Comparison of ENCODE assay signal across 33 cellular contexts in genomic region chr14:68355415-68355814, GRCh38.
A peak's percentile ranks its signal among the peaks of the same experiment; 100 is the strongest.
DNase-seq lines count a peak whose midpoint lies in the region; ATAC-seq, FAIRE-seq and TF ChIP-seq lines count a peak whose summit lies in the region.
"Had no signal": no experiment of that assay in that cellular context is flagged by ENCODE, and none has a peak within 500 bp of the region (broad histone marks: within the 10 kb centered on the region; RNA-seq: fewer than 3 reads in every experiment).

No MANE protein-coding gene starts in this region.

- H4K20me1 ChIP-seq in GM12878 (ENCODE audit: control insufficient read depth, insufficient read depth): no peaks in the 10 kb centered on the region
- H4K20me1 ChIP-seq: BLaER1; BLaER1 treated with 17β-estradiol and CSF1 and Interleukin-3, amounts not matched to agents 10 nM and 100 nM had no signal

- ATAC-seq in GM12878: no peak
- ATAC-seq: A549; CD8-positive, alpha-beta T cell had no signal

- H3K4me3 ChIP-seq in GM12878: no peak overlapping the region
- H3K4me3 ChIP-seq: A549; BLaER1; BLaER1 treated with 17β-estradiol and CSF1 and Interleukin-3, amounts not matched to agents 10 nM and 100 nM had no signal

- no peaks in the 10 kb centered on the region for H3K36me3 ChIP-seq in GM12878 (ENCODE audit: control insufficient read depth in 2 of 2, insufficient read depth in 2 of 2, low read length in 1 of 2)
- H3K36me3 ChIP-seq: BE2C; BLaER1; BLaER1 treated with 17β-estradiol and CSF1 and Interleukin-3, amounts not matched to agents 10 nM and 100 nM had no signal

- no peaks in the 10 kb centered on the region for H3K27me3 ChIP-seq in GM12878 (replicated peaks in 1 of 2; ENCODE audit: control insufficient read depth in 2 of 2, insufficient read depth in 2 of 2, low read length in 1 of 2)
- H3K27me3 ChIP-seq: BE2C; BLaER1; BLaER1 treated with 17β-estradiol and CSF1 and Interleukin-3, amounts not matched to agents 10 nM and 100 nM had no signal

- no peaks in the 10 kb centered on the region; the same call in 1 of the 3 replicates for H3K9me3 ChIP-seq in GM12878 (replicated peaks; ENCODE audit: control insufficient read depth, insufficient read depth, low read length)
- H3K9me3 ChIP-seq: BE2C, Caco-2 had no signal

- TF ChIP-seq RAD21 in GM12878 (IDR thresholded peaks at IDR 0.05; ENCODE audit: insufficient read depth, low read depth, low read length): no peak

- DNase-seq in HTR-8/SVneo (ENCODE audit: insufficient read length, low spot score) (no peak), GM12878 (ENCODE audit: low read depth, low spot score) (no peak), AG08395 (ENCODE audit: low spot score) (no peak), immature natural killer cell (no peak)
- DNase-seq: 8988T; ACHN; AML-193; BE2C; C1 segment of cervical spinal cord; Caco-2; Calu3; CD4-positive, alpha-beta memory T cell; CD4-positive, alpha-beta T cell; CD4-positive, CD25-positive, alpha-beta regulatory T cell; CD8-positive, alpha-beta memory T cell; CD8-positive, alpha-beta T cell; COR-L47; DMS 273 treated with DMSO at 0.1 percent for 48 hours; DMS153; DMS53; DMS79; DMS79 treated with DMSO at 0.1 percent for 48 hours; DND-41; EL had no signal

- no TSS peak for BruUV-seq in GM12878 (replicated peaks; lab: Mats Ljungman, UMichigan)

- peaks cover 18% of the 10 kb centered on the region for H3K4me1 ChIP-seq in GM12878 (ENCODE audit: control insufficient read depth, insufficient read depth, low read length)
- H3K4me1 ChIP-seq: BE2C had no signal

- in situ Hi-C loops in GM12878 (cut with MboI): no loop called here

- peaks cover 0 to 2% (median 0%) of the 10 kb centered on the region in 3 donors for H3K27me3 Mint-ChIP-seq in immature natural killer cell (ENCODE audit: low read depth in 3 of 3)
- H3K27me3 Mint-ChIP-seq: B cell; CD4-positive, alpha-beta memory T cell; CD4-positive, alpha-beta T cell; CD4-positive, CD25-positive, alpha-beta regulatory T cell; CD8-positive, alpha-beta memory T cell had no signal

- H3K4me3 Mint-ChIP-seq in immature natural killer cell: no peak overlapping the region
- H3K4me3 Mint-ChIP-seq: B cell; CD14-positive monocyte; CD4-positive, alpha-beta memory T cell; CD4-positive, alpha-beta T cell; CD4-positive, CD25-positive, alpha-beta regulatory T cell; CD8-positive, alpha-beta memory T cell; CD8-positive, alpha-beta T cell had no signal

- TF ChIP-seq CTCF in GM12878 (IDR thresholded peaks at IDR 0.05 in 2 of 3, conservative IDR thresholded peaks at IDR 0.05 in 1 of 3; ENCODE audit: control insufficient read depth in 2 of 3, extremely low read depth in 1 of 3, insufficient read depth in 1 of 3, low read depth in 3 of 3, low read length in 3 of 3): no peak

- no peak overlapping the region for H3K9ac ChIP-seq in GM12878 (ENCODE audit: control insufficient read depth, insufficient read depth, low read length)
- H3K9ac ChIP-seq: BLaER1; BLaER1 treated with 17β-estradiol and CSF1 and Interleukin-3, amounts not matched to agents 10 nM and 100 nM had no signal

- H3K27ac Mint-ChIP-seq in immature natural killer cell: no peak overlapping the region
- H3K27ac Mint-ChIP-seq: B cell; CD14-positive monocyte; CD4-positive, alpha-beta memory T cell; CD4-positive, alpha-beta T cell; CD4-positive, CD25-positive, alpha-beta regulatory T cell; CD8-positive, alpha-beta memory T cell; CD8-positive, alpha-beta T cell had no signal

- TF ChIP-seq EP300 in GM12878 (IDR thresholded peaks at IDR 0.05; ENCODE audit: borderline replicate concordance in 1 of 2, control insufficient read depth in 1 of 2, low read depth in 2 of 2, low read length in 2 of 2): no peak

- H2AFZ ChIP-seq in GM12878 (ENCODE audit: control insufficient read depth, low read depth, low read length): no peak overlapping the region

- CTCF ChIA-PET in GM12878 (lab: Yijun Ruan, JAX): interaction anchor here (0.6 to 2.1 kb wide), 3 partner anchors 12 to 1239 kb away, joined by 3 to 6 read pairs (median 4); no protein-coding TSS in a partner anchor

- no peak overlapping the region for H3K4me2 ChIP-seq in GM12878 (ENCODE audit: control insufficient read depth, insufficient read depth)
- H3K4me2 ChIP-seq: A549; BLaER1; BLaER1 treated with 17β-estradiol and CSF1 and Interleukin-3, amounts not matched to agents 10 nM and 100 nM had no signal

- H3K79me2 ChIP-seq in GM12878 (ENCODE audit: control insufficient read depth, insufficient read depth, low read length): no peaks in the 10 kb centered on the region

- POLR2A ChIA-PET in GM12878 (lab: Charles Lee): no interaction called here

- 15% methylated on average over 2 of the region's 2 CpGs for WGBS in GM12878 (ENCODE audit: insufficient coverage, insufficient replicate concordance, low lambda C conversion rate, missing lambda C conversion rate)

- no peak for TF ChIP-seq POLR2A in GM12878 (IDR thresholded peaks at IDR 0.05; ENCODE audit: low read depth, low read length)

- H3K9me3 Mint-ChIP-seq in immature natural killer cell: no peaks in the 10 kb centered on the region
- H3K9me3 Mint-ChIP-seq: CD4-positive, alpha-beta memory T cell; CD4-positive, alpha-beta T cell; CD4-positive, CD25-positive, alpha-beta regulatory T cell; CD8-positive, alpha-beta memory T cell; CD8-positive, alpha-beta T cell had no signal

- RAD21 ChIA-PET in GM12878 (lab: Charles Lee; ENCODE audit: unreplicated experiment): interaction anchor here (1.1 kb wide), 1 partner anchor 72 kb away, joined by 4 read pairs; no protein-coding TSS in a partner anchor

- intact Hi-C loops in GM12878 (cut with micrococcal nuclease; ENCODE audit: unreplicated experiment): no loop called here

- H3K36me3 Mint-ChIP-seq in immature natural killer cell: peaks cover 0 to 5% (median 0%) of the 10 kb centered on the region in 3 donors
- H3K36me3 Mint-ChIP-seq: CD8-positive, alpha-beta T cell had no signal

- no peak overlapping the region for H3K27ac ChIP-seq in GM12878 (ENCODE audit: control insufficient read depth, insufficient read depth)
- H3K27ac ChIP-seq: 22Rv1; A549; BLaER1; BLaER1 treated with 17β-estradiol and CSF1 and Interleukin-3, amounts not matched to agents 10 nM and 100 nM; C4-2B had no signal

- SMC1A ChIA-PET in GM12878 (lab: Charles Lee; ENCODE audit: uncharacterized antibody, unreplicated experiment): interaction anchor here (0.9 to 2.0 kb wide), 7 partner anchors 9 to 42 kb away, joined by 4 to 10 read pairs (median 6); no protein-coding TSS in a partner anchor

- H3K4me1 Mint-ChIP-seq in immature natural killer cell: peaks cover 2 to 21% of the 10 kb centered on the region in 2 donors

- FAIRE-seq in HTR-8/SVneo (lab: Jason Lieb, UNC) (peak; percentile 44), GM12878 (lab: Jason Lieb, UNC) (no peak)
- FAIRE-seq: A204.1, A549, D721Med had no signal

TF ChIP-seq in GM12878, 131 proteins besides CTCF, POLR2A, EP300 and RAD21:
- TF ChIP-seq NKRF (conservative IDR thresholded peaks at IDR 0.05): no peak
- no peak for TF ChIP-seq SMAD1 (IDR thresholded peaks at IDR 0.05; ENCODE audit: low read depth, partially characterized antibody)
- TF ChIP-seq NFIC (IDR thresholded peaks at IDR 0.05; ENCODE audit: low read depth, low read length): peak; percentile 55; the same call in 1 of the 2 replicates
- TF ChIP-seq RCOR1 (conservative IDR thresholded peaks at IDR 0.05; ENCODE audit: low read depth, low read length): no peak
- TF ChIP-seq JUNB (IDR thresholded peaks at IDR 0.05): 0 out of 2 replicates have a peak, but pooled peaks have one; percentile 33
- TF ChIP-seq TARDBP (IDR thresholded peaks at IDR 0.05; ENCODE audit: borderline replicate concordance): no peak
- TF ChIP-seq HSF1 (IDR thresholded peaks at IDR 0.05; ENCODE audit: low read depth, low read length): no peak
- peak; percentile 56 for TF ChIP-seq RUNX3 (IDR thresholded peaks at IDR 0.05; ENCODE audit: low read length)
